ENCODE assay signal across 29 cellular contexts in genomic region chr5:160162910-160163309, GRCh38.
"Had no signal": no experiment of that assay in that cellular context is flagged by ENCODE, and none has a peak within 500 bp of the region (broad histone marks: within the 10 kb centered on the region; RNA-seq: fewer than 3 reads in every experiment).

No MANE protein-coding gene starts in this region.

- H3K9me3 ChIP-seq: gastroesophageal sphincter, heart right ventricle, left lung, neutrophil, psoas muscle, sigmoid colon, thoracic aorta, tibial nerve, upper lobe of left lung had no signal

- H3K4me3 ChIP-seq: dorsolateral prefrontal cortex, gastroesophageal sphincter, heart right ventricle, left lung, psoas muscle, sigmoid colon, thoracic aorta, tibial nerve, upper lobe of left lung had no signal

- H3K36me3 Mint-ChIP-seq: natural killer cell; stimulated activated memory B cell treated with anti-CD40 and anti-IgM and Interleukin-4, amounts not matched to agents 10 μg/mL and 1 μg/mL and 100 μg/mL, for 72 hours had no signal

- H3K27me3 ChIP-seq: dorsolateral prefrontal cortex, gastroesophageal sphincter, heart right ventricle, left lung, sigmoid colon, tibial nerve, upper lobe of left lung had no signal

- H3K27ac ChIP-seq: dorsolateral prefrontal cortex, epithelial cell of prostate, gastroesophageal sphincter, heart right ventricle, left lung, neutrophil, parathyroid adenoma, psoas muscle, sigmoid colon, thoracic aorta, tibial nerve, upper lobe of left lung had no signal

- FAIRE-seq: colon, islet of Langerhans, urothelium cell line had no signal

- H3K36me3 ChIP-seq: gastroesophageal sphincter, heart right ventricle, left lung, neutrophil, sigmoid colon, thoracic aorta, tibial nerve, upper lobe of left lung had no signal

- H3K79me2 ChIP-seq: parathyroid adenoma had no signal

- H3K27ac Mint-ChIP-seq: natural killer cell; stimulated activated memory B cell treated with anti-CD40 and anti-IgM and Interleukin-4, amounts not matched to agents 10 μg/mL and 1 μg/mL and 100 μg/mL, for 72 hours; stimulated activated naive CD8-positive, alpha-beta T cell treated with anti-CD3 and anti-CD28 coated beads, Interleukin-15, Interleukin-2, amounts not matched to agents 100 ng/mL and 50 ng/mL, for 24 hours had no signal

- H2AFZ ChIP-seq: parathyroid adenoma had no signal

- H3K9me3 Mint-ChIP-seq: endodermal cell; natural killer cell; neural crest cell; stimulated activated memory B cell treated with anti-CD40 and anti-IgM and Interleukin-4, amounts not matched to agents 10 μg/mL and 1 μg/mL and 100 μg/mL, for 72 hours; stimulated activated naive CD8-positive, alpha-beta T cell treated with anti-CD3 and anti-CD28 coated beads, Interleukin-15, Interleukin-2, amounts not matched to agents 100 ng/mL and 50 ng/mL, for 24 hours had no signal

- ATAC-seq: esophagus mucosa; gastroesophageal sphincter; heart right ventricle; left cardiac atrium; left lung; natural killer cell; psoas muscle; right cardiac atrium; stimulated activated memory B cell treated with anti-CD40 and anti-IgM and Interleukin-4, amounts not matched to agents 10 μg/mL and 1 μg/mL and 100 μg/mL, for 72 hours had no signal

- H3K4me3 Mint-ChIP-seq: natural killer cell; neural crest cell; stimulated activated memory B cell treated with anti-CD40 and anti-IgM and Interleukin-4, amounts not matched to agents 10 μg/mL and 1 μg/mL and 100 μg/mL, for 72 hours; stimulated activated naive CD8-positive, alpha-beta T cell treated with anti-CD3 and anti-CD28 coated beads, Interleukin-15, Interleukin-2, amounts not matched to agents 100 ng/mL and 50 ng/mL, for 24 hours had no signal

- H3K9ac ChIP-seq: parathyroid adenoma had no signal

- DNase-seq: dorsolateral prefrontal cortex; effector CD4-positive, alpha-beta T cell; endodermal cell; foreskin fibroblast; heart right ventricle; hippocampal formation; left cardiac atrium; left lung; mammary epithelial cell; natural killer cell; psoas muscle; right cardiac atrium; sigmoid colon; stimulated activated CD4-positive, alpha-beta T cell treated with anti-CD3 and anti-CD28 coated beads, Interleukin-2, amount 100 ng/mL, for 24 hours; stimulated activated CD4-positive, alpha-beta T cell treated with anti-CD3 and anti-CD28 coated beads, Interleukin-4, amount 100 ng/mL, for 4 hours; upper lobe of left lung had no signal
